Comparison of ENCODE assay signal across 8 cellular contexts in the genomic region with DNA sequence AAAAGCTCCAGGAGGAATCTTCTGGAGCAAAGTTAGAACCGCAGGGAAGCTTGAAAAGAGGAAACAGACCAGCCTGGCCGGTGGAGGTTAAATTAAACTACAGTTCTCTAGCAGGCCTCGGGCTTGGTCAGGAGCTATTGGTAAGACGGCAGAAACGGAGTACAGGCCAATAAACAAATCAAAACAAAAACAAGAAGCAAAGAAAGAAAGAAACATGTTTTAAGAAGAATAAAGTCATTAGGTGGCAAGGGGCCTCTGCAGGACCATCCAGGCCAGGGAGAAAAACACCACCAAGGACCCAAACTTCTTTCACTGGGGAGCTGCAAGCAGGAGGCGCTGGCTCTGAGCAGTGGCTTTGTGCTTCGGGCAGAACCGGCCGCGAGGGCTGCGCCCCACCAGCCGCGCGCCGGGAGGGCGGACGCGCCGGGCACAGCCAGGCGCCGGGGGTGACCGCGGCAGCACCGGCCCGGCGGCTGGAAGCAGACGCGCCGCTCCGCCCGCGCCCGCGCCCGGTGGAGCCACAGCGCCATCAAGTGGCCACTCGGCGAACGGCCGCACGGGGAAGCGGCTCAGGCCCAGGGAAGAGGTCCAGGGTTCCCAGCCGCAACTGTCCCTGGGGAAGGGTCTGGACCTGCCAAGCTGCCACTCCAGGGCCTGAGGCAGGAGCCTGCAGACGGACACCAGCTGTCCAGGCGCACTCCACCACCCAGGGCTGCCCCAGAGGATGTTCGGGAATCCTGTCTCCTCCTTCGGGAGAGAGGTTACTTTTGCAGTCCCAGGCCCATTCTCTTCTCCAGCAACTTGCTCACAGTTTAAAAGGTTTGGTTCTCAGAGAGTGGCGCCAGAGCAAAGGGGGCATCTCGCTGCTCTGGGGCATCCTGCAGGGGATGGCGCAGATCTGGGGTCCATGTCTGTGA.
DNase-seq lines count a peak whose midpoint lies in the region; ATAC-seq and TF ChIP-seq lines count a peak whose summit lies in the region.

No MANE protein-coding gene starts in this region.

- H3K4me3 ChIP-seq in PC-3 (ENCODE audit: low read length) = peak overlapping the region; percentile 52
- H3K4me3 ChIP-seq in fibroblast of pulmonary artery (replicated peaks; ENCODE audit: low read depth, low read length) = peak overlapping the region; percentile 17
- H3K4me3 ChIP-seq in testis = peak overlapping the region in 1 of 2 donors; percentile 12

- peak; percentile 79 for TF ChIP-seq CTCF in PC-3 (conservative IDR thresholded peaks at IDR 0.05; ENCODE audit: low read depth, low read length)
- peak; percentile 51 for TF ChIP-seq CTCF in fibroblast of pulmonary artery (IDR thresholded peaks at IDR 0.05; ENCODE audit: low read length, missing control alignments)
- TF ChIP-seq CTCF in nephron progenitor cell (IDR thresholded peaks at IDR 0.05) = peak; percentile 72
- peak; percentile 89 to 99 (median 91) for TF ChIP-seq CTCF in testis (IDR thresholded peaks at IDR 0.05)

- H3K27me3 Mint-ChIP-seq in activated T-helper 1 cell treated with anti-CD3 and anti-CD28 coated beads, Interleukin-12 subunit alpha, Interleukin-12 subunit beta, Interleukin-2, Interleukin-4 antibody, amounts not matched to agents 30 ng/mL and 10 ng/mL and 1 ng/mL, durations not matched to agents 14 hours and 24 hours and 36 hours (ENCODE audit: insufficient read depth) = peaks cover 13% of the 10 kb centered on the region
- H3K27me3 Mint-ChIP-seq in nephron progenitor cell (ENCODE audit: low read depth, poor library complexity) = peaks cover 28% of the 10 kb centered on the region

- H3K27me3 ChIP-seq in PC-3 (ENCODE audit: low read length) = no peaks in the 10 kb centered on the region
- no peaks in the 10 kb centered on the region for H3K27me3 ChIP-seq in testis

- H2AFZ ChIP-seq in PC-3 (ENCODE audit: low read length) = 0 out of 2 replicates have a peak overlapping the region, but pooled peaks have one; percentile 35

- ATAC-seq in GM21367 (IDR thresholded peaks at IDR 0.05; ENCODE audit: unreplicated experiment) = peak; percentile 90
- ATAC-seq in PC-3 = peak; percentile 98

- H3K27ac ChIP-seq in PC-3 (ENCODE audit: low read length) = peak overlapping the region; percentile 70
- peak overlapping the region in 1 of 2 donors; percentile 52 for H3K27ac ChIP-seq in testis

- BruUV-seq in PC-3 (replicated peaks; lab: Mats Ljungman, UMichigan) = no TSS peak

- H3F3A ChIP-seq in PC-3 (ENCODE audit: low read length, unreplicated experiment) = no peaks in the 10 kb centered on the region

- H3K36me3 ChIP-seq in PC-3 (ENCODE audit: low read depth, low read length) = no peaks in the 10 kb centered on the region; the same call in 1 of the 2 replicates
- H3K36me3 ChIP-seq in testis (ENCODE audit: low read depth, missing control alignments) = no peaks in the 10 kb centered on the region

- peak overlapping the region; percentile 84 for H3K4me2 ChIP-seq in PC-3 (ENCODE audit: low read length)

- H4K20me1 ChIP-seq in PC-3 (ENCODE audit: low read length) = peaks cover 18% of the 10 kb centered on the region; the same call in 1 of the 2 replicates

- no peak overlapping the region for H3K27ac Mint-ChIP-seq in activated T-helper 1 cell treated with anti-CD3 and anti-CD28 coated beads, Interleukin-12 subunit alpha, Interleukin-12 subunit beta, Interleukin-2, Interleukin-4 antibody, amounts not matched to agents 30 ng/mL and 10 ng/mL and 1 ng/mL, durations not matched to agents 14 hours and 24 hours and 36 hours
- no peak overlapping the region for H3K27ac Mint-ChIP-seq in nephron progenitor cell

- intact Hi-C loops in PC-3 (cut with micrococcal nuclease) (loop anchor here (1.0 to 5.0 kb wide), 9 partner anchors 73 to 1903 kb away; no protein-coding TSS in a partner anchor), testis (cut with DNase I; ENCODE audit: low total_unique reads) (no loop called here)
- intact Hi-C loops in activated T-helper 1 cell treated with anti-CD3 and anti-CD28 coated beads, Interleukin-12 subunit alpha, Interleukin-12 subunit beta, Interleukin-2, Interleukin-4 antibody, amounts not matched to agents 30 ng/mL and 10 ng/mL and 1 ng/mL, durations not matched to agents 14 hours and 24 hours and 36 hours (cut with micrococcal nuclease) = loop anchor here (5.0 kb wide), 1 partner anchor 1068 kb away; no protein-coding TSS in a partner anchor

- peaks cover 82% of the 10 kb centered on the region for H3K79me2 ChIP-seq in PC-3 (ENCODE audit: low read length)

- H3K4me3 Mint-ChIP-seq in activated T-helper 1 cell treated with anti-CD3 and anti-CD28 coated beads, Interleukin-12 subunit alpha, Interleukin-12 subunit beta, Interleukin-2, Interleukin-4 antibody, amounts not matched to agents 30 ng/mL and 10 ng/mL and 1 ng/mL, durations not matched to agents 14 hours and 24 hours and 36 hours = no peak overlapping the region
- peak overlapping the region; percentile 21 for H3K4me3 Mint-ChIP-seq in nephron progenitor cell

- DNase-seq in D341Med (ENCODE audit: low spot score) (peak; percentile 99), HT-29 (ENCODE audit: low spot score) (peak; percentile 74), PC-3 (peak; percentile 90), fibroblast of pulmonary artery (ENCODE audit: low read depth) (peak; percentile 67), nephron progenitor cell (peak; percentile 93), testis (peak; percentile 84)
- peak; percentile 56 for DNase-seq in activated T-helper 1 cell treated with anti-CD3 and anti-CD28 coated beads, Interleukin-12 subunit alpha, Interleukin-12 subunit beta, Interleukin-2, Interleukin-4 antibody, amounts not matched to agents 30 ng/mL and 10 ng/mL and 1 ng/mL, durations not matched to agents 14 hours and 24 hours and 36 hours (ENCODE audit: low spot score)

- H3K9me3 Mint-ChIP-seq in activated T-helper 1 cell treated with anti-CD3 and anti-CD28 coated beads, Interleukin-12 subunit alpha, Interleukin-12 subunit beta, Interleukin-2, Interleukin-4 antibody, amounts not matched to agents 30 ng/mL and 10 ng/mL and 1 ng/mL, durations not matched to agents 14 hours and 24 hours and 36 hours = no peaks in the 10 kb centered on the region
- H3K9me3 Mint-ChIP-seq in nephron progenitor cell = peaks cover 31% of the 10 kb centered on the region

- no peaks in the 10 kb centered on the region for H3K9me2 ChIP-seq in PC-3 (replicated peaks; ENCODE audit: low read length)

- H3K4me1 Mint-ChIP-seq in activated T-helper 1 cell treated with anti-CD3 and anti-CD28 coated beads, Interleukin-12 subunit alpha, Interleukin-12 subunit beta, Interleukin-2, Interleukin-4 antibody, amounts not matched to agents 30 ng/mL and 10 ng/mL and 1 ng/mL, durations not matched to agents 14 hours and 24 hours and 36 hours (ENCODE audit: low read depth) = peaks cover 5% of the 10 kb centered on the region
- H3K4me1 Mint-ChIP-seq in nephron progenitor cell = peaks cover 34% of the 10 kb centered on the region

- H3K9me3 ChIP-seq in PC-3 (ENCODE audit: low read length) (no peaks in the 10 kb centered on the region), testis (no peaks in the 10 kb centered on the region)

- TF ChIP-seq POLR2A in testis (IDR thresholded peaks at IDR 0.05) = no peak

- WGBS in testis, 2 donors = 4 to 7% methylated on average over 25 to 50 of the region's 50 CpGs

- H3K4me1 ChIP-seq in PC-3 (ENCODE audit: insufficient read depth, low read length) (peaks cover 16% of the 10 kb centered on the region), testis (peaks cover 13% of the 10 kb centered on the region)

- POLR2A ChIA-PET in PC-3 (lab: Charles Lee; ENCODE audit: unreplicated experiment) = interaction anchor here (0.5 to 1.3 kb wide), 7 partner anchors 76 to 419 kb away, joined by 3 to 16 read pairs (median 5); a partner anchor contains a TSS

- H3K36me3 Mint-ChIP-seq in activated T-helper 1 cell treated with anti-CD3 and anti-CD28 coated beads, Interleukin-12 subunit alpha, Interleukin-12 subunit beta, Interleukin-2, Interleukin-4 antibody, amounts not matched to agents 30 ng/mL and 10 ng/mL and 1 ng/mL, durations not matched to agents 14 hours and 24 hours and 36 hours (ENCODE audit: low read depth) = no peaks in the 10 kb centered on the region
- peaks cover 12% of the 10 kb centered on the region for H3K36me3 Mint-ChIP-seq in nephron progenitor cell (ENCODE audit: low read depth)

- peak overlapping the region; percentile 70 for H3K9ac ChIP-seq in PC-3 (ENCODE audit: low read length)

- CTCF ChIA-PET in PC-3 (lab: Charles Lee) = interaction anchor here (0.6 to 2.2 kb wide), 8 partner anchors 74 to 1067 kb away, joined by 3 to 14 read pairs (median 6); a partner anchor contains a TSS
